Comparison of ENCODE assay signal across 8 cellular contexts in the genomic region with DNA sequence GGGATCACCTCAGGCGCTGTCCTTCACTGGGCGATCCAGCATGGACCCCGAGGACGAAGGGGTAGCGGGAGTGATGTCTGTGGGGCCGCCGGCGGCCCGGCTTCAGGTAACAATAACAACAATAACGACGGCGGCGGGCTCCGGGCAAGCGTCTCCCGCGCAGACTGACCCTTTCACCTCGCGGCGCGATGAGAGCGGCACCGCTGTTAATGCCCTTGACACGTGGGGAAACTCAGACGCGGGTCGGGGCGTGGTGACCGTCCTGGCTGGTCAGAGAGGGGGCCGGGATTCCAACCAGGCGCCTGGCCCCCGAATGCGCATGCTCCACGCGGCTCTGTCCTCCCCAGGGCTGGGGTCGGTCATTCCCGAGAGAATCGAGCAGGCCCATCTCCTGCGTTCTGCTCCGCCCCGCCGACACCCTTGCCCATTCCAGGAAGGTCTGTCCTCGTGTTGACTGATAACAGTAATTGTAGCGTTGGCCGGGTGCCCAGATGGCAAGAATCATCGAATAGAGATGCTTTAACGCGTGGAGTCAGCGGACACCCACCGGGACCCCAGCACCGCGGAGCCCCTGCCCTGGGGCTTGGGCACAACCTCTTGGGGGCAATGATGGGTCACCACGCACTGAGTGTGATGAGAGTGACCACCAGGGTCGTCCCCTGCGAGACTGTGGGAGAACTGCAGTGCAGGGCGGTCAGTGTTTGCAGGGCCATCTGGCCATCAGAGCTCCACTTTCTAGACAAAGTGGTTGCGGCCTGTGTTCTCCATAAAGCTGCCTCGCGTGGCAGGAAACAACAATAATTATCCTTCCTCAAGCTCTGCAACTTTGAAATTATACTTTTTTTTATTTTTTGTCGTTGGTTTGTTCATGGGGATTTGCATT. TPM values are rescaled to one million over a fixed set of nuclear protein-coding genes. Genes with fewer than 3 reads are reported as not detected.
DNase-seq lines count a peak whose midpoint lies in the region; ATAC-seq and TF ChIP-seq lines count a peak whose summit lies in the region.

No MANE protein-coding gene starts in this region.

- peak; percentile 48 for ATAC-seq in left lobe of liver
- ATAC-seq in GM21526 (IDR thresholded peaks at IDR 0.05; ENCODE audit: low FRiP score, unreplicated experiment), result no peak

- DNase-seq in DMS79 treated with DMSO at 0.1 percent for 48 hours (lab: John Stamatoyannopoulos, UW) (peak; percentile 35), NCI-H1105 treated with DMSO at 0.1 percent for 48 hours (lab: John Stamatoyannopoulos, UW) (peak; percentile 45), dedifferentiated amniotic fluid mesenchymal stem cell (ENCODE audit: extremely low spot score) (peak; percentile 29), left lobe of liver (ENCODE audit: low spot score) (peak; percentile 74)
- DNase-seq in activated CD4-positive, CD25-positive, alpha-beta regulatory T cell treated with anti-CD3 and anti-CD28 coated beads, Interleukin-2, amount 50 U/mL, for 72 hours, result peak; percentile 59
- peak; percentile 21 to 45 for DNase-seq in stimulated activated CD4-positive, alpha-beta T cell treated with anti-CD3 and anti-CD28 coated beads, Interleukin-1b, Interleukin-23, amount 100 ng/mL, for 4 hours (ENCODE audit: low read depth in 2 of 2)

- H3K36me3 ChIP-seq in HEK293 (ENCODE audit: control insufficient read depth in 2 of 2, insufficient read depth in 1 of 2, low read length in 2 of 2), result peaks cover 44 to 52% of the 10 kb centered on the region in 2 experiments

- peak overlapping the region; percentile 87 for H3K4me3 ChIP-seq in HEK293 (ENCODE audit: low read depth, low read length)

- no peaks in the 10 kb centered on the region for H3K9me3 ChIP-seq in HEK293 (ENCODE audit: control insufficient read depth, insufficient read depth, low read depth, low read length)

- peak overlapping the region; percentile 82 for H3K27ac ChIP-seq in HEK293 (ENCODE audit: extremely low read depth, low read depth, low read length)

- no peaks in the 10 kb centered on the region for H3K4me1 ChIP-seq in HEK293 (ENCODE audit: control insufficient read depth, insufficient read depth, low read length)

- TF ChIP-seq CTCF in HEK293 (tag by site-specific recombination; IDR thresholded peaks at IDR 0.05), result no peak

- POLR2A ChIA-PET in HEK293 (lab: Yijun Ruan, JAX), result interaction anchor here (0.7 to 2.1 kb wide), 15 partner anchors 8 to 265 kb away, joined by 3 to 13 read pairs (median 7); partner anchors contain the start of genes ERVK3-1, TRIM28, ZBTB45 and ZNF497

- CTCF ChIA-PET in HEK293 (lab: Yijun Ruan, JAX), result no interaction called here

TF ChIP-seq in HEK293, 187 proteins besides CTCF, POLR2A, EP300 and RAD21 (continues in another document):
- no peak for TF ChIP-seq ZNF121 (tag by site-specific recombination; IDR thresholded peaks at IDR 0.05)
- no peak for TF ChIP-seq ZNF747 (tag by site-specific recombination; IDR thresholded peaks at IDR 0.05)
- no peak for TF ChIP-seq ZNF362 (tag by site-specific recombination; IDR thresholded peaks at IDR 0.05)
- no peak for TF ChIP-seq TCF7L2 (IDR thresholded peaks at IDR 0.05; ENCODE audit: borderline replicate concordance, low read depth, low read length)
- TF ChIP-seq ZNF114 (tag by site-specific recombination; IDR thresholded peaks at IDR 0.05), result no peak
- TF ChIP-seq ZSCAN23 (tag by site-specific recombination; IDR thresholded peaks at IDR 0.05), result no peak
- TF ChIP-seq GFI1B (tag by site-specific recombination; IDR thresholded peaks at IDR 0.05), result no peak
- no peak for TF ChIP-seq ZNF791 (tag by site-specific recombination; IDR thresholded peaks at IDR 0.05)
- TF ChIP-seq, protein P1, sequence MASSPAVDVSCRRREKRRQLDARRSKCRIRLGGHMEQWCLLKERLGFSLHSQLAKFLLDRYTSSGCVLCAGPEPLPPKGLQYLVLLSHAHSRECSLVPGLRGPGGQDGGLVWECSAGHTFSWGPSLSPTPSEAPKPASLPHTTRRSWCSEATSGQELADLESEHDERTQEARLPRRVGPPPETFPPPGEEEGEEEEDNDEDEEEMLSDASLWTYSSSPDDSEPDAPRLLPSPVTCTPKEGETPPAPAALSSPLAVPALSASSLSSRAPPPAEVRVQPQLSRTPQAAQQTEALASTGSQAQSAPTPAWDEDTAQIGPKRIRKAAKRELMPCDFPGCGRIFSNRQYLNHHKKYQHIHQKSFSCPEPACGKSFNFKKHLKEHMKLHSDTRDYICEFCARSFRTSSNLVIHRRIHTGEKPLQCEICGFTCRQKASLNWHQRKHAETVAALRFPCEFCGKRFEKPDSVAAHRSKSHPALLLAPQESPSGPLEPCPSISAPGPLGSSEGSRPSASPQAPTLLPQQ (tag by site-specific recombination; IDR thresholded peaks at IDR 0.05), result no peak; the same call in 1 of the 2 replicates
- TF ChIP-seq ZNF514 (tag by site-specific recombination; IDR thresholded peaks at IDR 0.05), result no peak
- TF ChIP-seq ZBTB8A (tag by site-specific recombination; IDR thresholded peaks at IDR 0.05), result no peak
- TF ChIP-seq ZNF518A (tag by site-specific recombination; conservative IDR thresholded peaks at IDR 0.05; ENCODE audit: low read depth), result no peak
- no peak for TF ChIP-seq ZNF292 (tag by site-specific recombination; IDR thresholded peaks at IDR 0.05; ENCODE audit: borderline replicate concordance, low read depth)
- TF ChIP-seq ZNF585B (tag by site-specific recombination; IDR thresholded peaks at IDR 0.05), result no peak
- TF ChIP-seq ZNF175 (tag by site-specific recombination; IDR thresholded peaks at IDR 0.05), result no peak
- TF ChIP-seq ZNF792 (tag by site-specific recombination; IDR thresholded peaks at IDR 0.05), result no peak
- 0 out of 2 replicates have a peak, but pooled peaks have one; percentile 15 for TF ChIP-seq ZNF138 (tag by site-specific recombination; IDR thresholded peaks at IDR 0.05; ENCODE audit: borderline replicate concordance)
- TF ChIP-seq ZNF843 (tag by site-specific recombination; IDR thresholded peaks at IDR 0.05), result 0 out of 2 replicates have a peak, but pooled peaks have one; percentile 11

RNA-seq across cellular contexts. Expression of gene ZNF8, which starts 0.5 kb away (rescaled TPM):
- total RNA-seq in left lobe of liver, result 1.8 TPM

RNA-seq across cellular contexts. Expression of gene ERVK3-1, which starts 25.9 kb away (rescaled TPM):
- total RNA-seq in left lobe of liver, result 14.3 TPM

RNA-seq across cellular contexts. Expression of gene ZSCAN22, which starts 47.5 kb away (rescaled TPM):
- 2.4 TPM for total RNA-seq in left lobe of liver

RNA-seq across cellular contexts. Expression of gene ZNF544, which starts 50.6 kb away (rescaled TPM):
- 10.0 TPM for total RNA-seq in left lobe of liver
